Comparison of ENCODE assay signal across 13 cellular contexts in the genomic region with DNA sequence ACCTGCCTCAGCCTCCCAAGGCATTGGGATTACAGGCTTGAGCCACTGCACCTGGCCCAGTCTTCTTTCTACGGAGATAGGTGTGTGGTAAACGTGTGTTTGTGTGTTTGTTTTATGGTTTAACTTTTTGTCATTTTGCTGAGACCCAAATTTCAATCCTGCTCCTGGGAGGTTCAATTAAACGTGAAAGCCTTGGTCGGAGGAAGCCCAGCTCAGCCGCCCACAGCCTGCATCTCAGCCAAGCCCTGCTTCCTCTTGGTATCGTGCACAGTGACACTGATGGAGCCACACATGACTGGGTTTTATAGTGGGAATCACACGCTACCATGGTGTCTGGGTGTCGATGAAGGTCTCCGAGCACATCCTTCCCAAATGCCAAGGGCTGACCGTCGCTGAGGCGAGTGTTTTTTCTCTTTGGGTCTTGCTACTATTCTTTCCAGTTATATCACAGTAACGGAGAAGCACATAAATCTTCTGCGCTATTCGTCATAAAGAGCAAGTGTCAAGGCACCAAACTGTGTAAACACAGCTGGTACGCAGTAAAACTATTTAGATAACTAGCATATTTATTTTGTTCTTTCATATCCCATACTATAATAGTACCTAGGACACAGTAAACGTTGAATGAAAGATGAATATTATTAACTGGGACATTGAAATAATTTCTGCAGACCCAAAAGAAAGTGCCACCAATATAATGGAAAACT. TPM values are rescaled to one million over a fixed set of nuclear protein-coding genes. Genes with fewer than 3 reads are reported as not detected.
DNase-seq lines count a peak whose midpoint lies in the region; ATAC-seq, FAIRE-seq and TF ChIP-seq lines count a peak whose summit lies in the region.
"Had no signal": no experiment of that assay in that cellular context is flagged by ENCODE, and none has a peak within 500 bp of the region (broad histone marks: within the 10 kb centered on the region; RNA-seq: fewer than 3 reads in every experiment).

No MANE protein-coding gene starts in this region.

- H4K20me1 ChIP-seq in astrocyte (ENCODE audit: insufficient read depth, low read length) (peaks cover 4% of the 10 kb centered on the region), osteoblast (ENCODE audit: insufficient read depth, low read length) (no peaks in the 10 kb centered on the region)

- no peaks in the 10 kb centered on the region for H3K79me2 ChIP-seq in astrocyte (ENCODE audit: insufficient read depth, low read length)
- H3K79me2 ChIP-seq in osteoblast (ENCODE audit: insufficient read depth, low read length) = peaks cover 10% of the 10 kb centered on the region

- H3K9me3 ChIP-seq in astrocyte (ENCODE audit: insufficient read depth, low read depth, low read length) (no peaks in the 10 kb centered on the region), osteoblast (ENCODE audit: low read depth, low read length) (no peaks in the 10 kb centered on the region)
- H3K9me3 ChIP-seq: right lobe of liver had no signal

- FAIRE-seq in astrocyte (lab: Jason Lieb, UNC) = no peak
- FAIRE-seq: colon had no signal

- TF ChIP-seq CTCF in astrocyte (IDR thresholded peaks at IDR 0.05; ENCODE audit: insufficient read depth, low read depth, low read length) = no peak
- no peak for TF ChIP-seq CTCF in osteoblast (IDR thresholded peaks at IDR 0.05; ENCODE audit: extremely low read depth, low read depth, low read length)

- H2AFZ ChIP-seq in astrocyte (ENCODE audit: low read depth, low read length) (no peak overlapping the region), osteoblast (ENCODE audit: low read length) (no peak overlapping the region)

- intact Hi-C loops in head of caudate nucleus (cut with DNase I) = loop anchor here (5.0 to 10.0 kb wide), 3 partner anchors 182 to 420 kb away; no protein-coding TSS in a partner anchor

- no peaks in the 10 kb centered on the region for H3K27me3 Mint-ChIP-seq in astrocyte (ENCODE audit: low read depth, unreplicated experiment)
- H3K27me3 Mint-ChIP-seq: activated CD8-positive, alpha-beta T cell treated with anti-CD3 and anti-CD28 coated beads for 36 hours; effector memory CD8-positive, alpha-beta T cell had no signal

- no peak overlapping the region for H3K4me3 Mint-ChIP-seq in astrocyte (ENCODE audit: unreplicated experiment)
- H3K4me3 Mint-ChIP-seq: activated CD8-positive, alpha-beta T cell treated with anti-CD3 and anti-CD28 coated beads for 36 hours; effector memory CD8-positive, alpha-beta T cell had no signal

- DNase-seq in NCI-H1417 treated with DMSO at 0.1 percent for 48 hours (lab: John Stamatoyannopoulos, UW) (peak; percentile 72), astrocyte (ENCODE audit: low read depth) (no peak), osteoblast (ENCODE audit: insufficient read length, low spot score, missing footprints) (no peak), SIG-M5 (lab: John Stamatoyannopoulos, UW) (no peak), NCI-H524 treated with DMSO at 0.1 percent for 48 hours (lab: John Stamatoyannopoulos, UW) (no peak), head of caudate nucleus (no peak), retina (no peak)

- H3K4me3 ChIP-seq in astrocyte (ENCODE audit: insufficient read depth, low read depth, low read length) (no peak overlapping the region), osteoblast (ENCODE audit: insufficient read depth, low read length) (no peak overlapping the region)
- H3K4me3 ChIP-seq: right lobe of liver had no signal

- H3K27ac Mint-ChIP-seq in astrocyte (ENCODE audit: unreplicated experiment) = peak overlapping the region; percentile 72
- H3K27ac Mint-ChIP-seq: activated CD8-positive, alpha-beta T cell treated with anti-CD3 and anti-CD28 coated beads for 36 hours; effector memory CD8-positive, alpha-beta T cell had no signal

- H3K27ac ChIP-seq in astrocyte (ENCODE audit: low read depth, low read length) = peak overlapping the region; percentile 14
- peak overlapping the region; percentile 32 for H3K27ac ChIP-seq in osteoblast (ENCODE audit: low read depth, low read length)
- H3K27ac ChIP-seq: brain microvascular endothelial cell had no signal

- H3K36me3 ChIP-seq in astrocyte (ENCODE audit: insufficient read depth, low read length) (peaks cover 2% of the 10 kb centered on the region), osteoblast (ENCODE audit: insufficient read depth, low read length) (peaks cover 13% of the 10 kb centered on the region)
- H3K36me3 ChIP-seq: brain microvascular endothelial cell, right lobe of liver had no signal

- peak; percentile 9 for ATAC-seq in GM18861 (IDR thresholded peaks at IDR 0.05; ENCODE audit: unreplicated experiment)

- peak overlapping the region; percentile 28 for H3K9ac ChIP-seq in astrocyte (ENCODE audit: low read length)

- no peaks in the 10 kb centered on the region for H3K9me3 Mint-ChIP-seq in astrocyte (ENCODE audit: unreplicated experiment)
- H3K9me3 Mint-ChIP-seq: activated CD8-positive, alpha-beta T cell treated with anti-CD3 and anti-CD28 coated beads for 36 hours; effector memory CD8-positive, alpha-beta T cell had no signal

- peaks cover 12% of the 10 kb centered on the region for H3K4me1 ChIP-seq in astrocyte (ENCODE audit: insufficient read depth, low read length)
- peaks cover 14% of the 10 kb centered on the region for H3K4me1 ChIP-seq in osteoblast (ENCODE audit: insufficient read depth, low read length)

- H3K4me2 ChIP-seq in astrocyte (ENCODE audit: low read length) (peak overlapping the region; percentile 4), osteoblast (ENCODE audit: insufficient read depth, low read length) (no peak overlapping the region)

- H3K4me1 Mint-ChIP-seq in astrocyte (ENCODE audit: low read depth, unreplicated experiment) = peaks cover 17% of the 10 kb centered on the region

- H3K27me3 ChIP-seq in astrocyte (ENCODE audit: insufficient read depth, low read length) (no peaks in the 10 kb centered on the region), osteoblast (ENCODE audit: insufficient read depth, low read length) (no peaks in the 10 kb centered on the region)
- H3K27me3 ChIP-seq: brain microvascular endothelial cell, right lobe of liver had no signal

- H3K36me3 Mint-ChIP-seq in astrocyte (ENCODE audit: low read depth, unreplicated experiment) = peaks cover 7% of the 10 kb centered on the region

RNA-seq across cellular contexts. Expression of a gene that starts 39.3 kb away (rescaled TPM):
- total RNA-seq in astrocyte = 20.9 and 24.3 TPM in 2 replicates
- total RNA-seq in osteoblast = 51.9 and 59.7 TPM in 2 replicates
